In the genomic region with DNA sequence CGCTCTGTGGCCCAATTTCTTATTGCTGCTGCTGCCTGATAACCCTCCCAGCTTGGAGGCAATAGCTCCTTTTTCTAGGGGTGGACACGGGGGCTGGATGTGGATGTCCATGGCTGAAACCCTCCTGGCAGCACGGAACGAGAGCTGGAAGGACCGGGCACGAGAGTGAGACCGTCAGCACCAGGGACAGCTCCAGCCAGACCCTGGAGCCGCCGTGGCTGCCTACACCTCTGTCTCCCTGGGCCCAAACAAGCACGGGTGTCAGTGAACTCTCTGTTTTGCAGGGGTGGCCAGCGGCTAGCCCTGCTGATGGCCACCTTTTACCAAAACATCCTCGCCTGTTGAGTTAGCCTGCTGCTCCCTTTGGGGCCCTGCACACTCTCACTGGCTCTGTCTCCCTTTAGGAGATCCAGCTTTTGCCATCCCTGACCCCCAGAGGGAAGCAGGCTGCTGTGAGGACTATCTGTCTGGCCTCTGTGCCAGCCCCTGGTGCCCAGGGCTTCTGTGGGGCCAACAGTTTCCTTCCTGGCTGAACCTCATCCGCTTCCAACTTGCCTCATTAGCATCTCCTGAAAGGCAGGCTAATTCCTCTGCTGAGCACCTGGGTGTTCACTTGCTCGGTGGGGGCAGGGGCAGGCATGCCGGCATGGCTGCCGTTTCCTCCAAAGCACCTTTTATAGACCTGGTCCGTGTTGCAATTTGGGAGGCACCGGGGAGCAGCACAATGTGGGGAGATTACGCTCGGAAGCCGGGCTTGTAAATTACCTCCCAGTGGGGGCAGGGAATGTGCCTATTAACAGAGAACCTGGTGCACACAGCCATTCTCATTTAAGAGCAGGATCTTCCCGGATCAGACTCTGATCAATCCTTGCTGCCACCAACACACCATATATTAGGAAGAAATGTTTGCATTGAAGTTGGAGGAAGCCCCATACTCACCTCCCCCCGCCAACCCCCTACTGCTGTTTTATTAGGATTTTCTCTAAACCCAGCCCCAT, we compare ENCODE assay signal across 8 cellular contexts.
A peak's percentile ranks its signal among the peaks of the same experiment; 100 is the strongest.
DNase-seq lines count a peak whose midpoint lies in the region; ATAC-seq and TF ChIP-seq lines count a peak whose summit lies in the region.
"Had no signal": no experiment of that assay in that cellular context is flagged by ENCODE, and none has a peak within 500 bp of the region (broad histone marks: within the 10 kb centered on the region; RNA-seq: fewer than 3 reads in every experiment).

No MANE protein-coding gene starts in this region.

- no peak overlapping the region for H3K4me2 ChIP-seq in trophoblast cell (ENCODE audit: low read length)

- no peaks in the 10 kb centered on the region for H3K9me3 ChIP-seq in trophoblast cell (ENCODE audit: insufficient read depth, low read depth, low read length)

- no peak overlapping the region for H4K8ac ChIP-seq in trophoblast cell (ENCODE audit: low read depth, low read length)

- H3K9me3 Mint-ChIP-seq in HFFc6, result no peaks in the 10 kb centered on the region
- H3K9me3 Mint-ChIP-seq: stimulated activated memory B cell treated with anti-CD40 and anti-IgM and Interleukin-4, amounts not matched to agents 10 μg/mL and 1 μg/mL and 100 μg/mL, for 72 hours had no signal

- peak; percentile 7 for DNase-seq in HFFc6
- DNase-seq in ecto neural progenitor cell (ENCODE audit: low spot score), result peak; percentile 92
- peak; percentile 4 to 53 for DNase-seq in trophoblast cell
- no peak for DNase-seq in NCI-H748 (lab: John Stamatoyannopoulos, UW; ENCODE audit: unreplicated experiment)
- no peak for DNase-seq in DMS53 (lab: John Stamatoyannopoulos, UW)

- no peaks in the 10 kb centered on the region for H3K36me3 Mint-ChIP-seq in HFFc6 (ENCODE audit: low read depth)
- H3K36me3 Mint-ChIP-seq: stimulated activated memory B cell treated with anti-CD40 and anti-IgM and Interleukin-4, amounts not matched to agents 10 μg/mL and 1 μg/mL and 100 μg/mL, for 72 hours had no signal

- no peak overlapping the region for H3K9ac ChIP-seq in trophoblast cell (ENCODE audit: low read length)

- H2AK5ac ChIP-seq in trophoblast cell (ENCODE audit: low read length), result no peak overlapping the region

- no peak overlapping the region for H2BK12ac ChIP-seq in trophoblast cell (ENCODE audit: low read length)

- H3K4me1 Mint-ChIP-seq in HFFc6 (ENCODE audit: low read depth), result no peaks in the 10 kb centered on the region
- H3K4me1 Mint-ChIP-seq: stimulated activated memory B cell treated with anti-CD40 and anti-IgM and Interleukin-4, amounts not matched to agents 10 μg/mL and 1 μg/mL and 100 μg/mL, for 72 hours had no signal

- no peak overlapping the region for H3K4me3 Mint-ChIP-seq in HFFc6
- H3K4me3 Mint-ChIP-seq: stimulated activated memory B cell treated with anti-CD40 and anti-IgM and Interleukin-4, amounts not matched to agents 10 μg/mL and 1 μg/mL and 100 μg/mL, for 72 hours had no signal

- no peak overlapping the region for H3K18ac ChIP-seq in trophoblast cell (ENCODE audit: low read length)

- no peaks in the 10 kb centered on the region for H3K79me1 ChIP-seq in trophoblast cell (ENCODE audit: low read length)

- H2BK5ac ChIP-seq in trophoblast cell (ENCODE audit: low read depth, low read length, poor library complexity), result no peak overlapping the region

- H3K79me2 ChIP-seq in trophoblast cell (ENCODE audit: control insufficient read depth, insufficient read depth, low read length, poor library complexity), result no peaks in the 10 kb centered on the region

- no peak overlapping the region for H3K23ac ChIP-seq in trophoblast cell (ENCODE audit: low read length)

- H3K36me3 ChIP-seq in trophoblast cell (ENCODE audit: control insufficient read depth in 1 of 2, insufficient read depth in 2 of 2, low read length in 2 of 2), result no peaks in the 10 kb centered on the region

- H2AFZ ChIP-seq in trophoblast cell (ENCODE audit: insufficient read depth, low read length, poor library complexity), result no peak overlapping the region

- no peak overlapping the region for H4K91ac ChIP-seq in trophoblast cell (ENCODE audit: low read depth, low read length)

- no peak overlapping the region for H3K4ac ChIP-seq in trophoblast cell (ENCODE audit: low read depth, low read length)

- no peak overlapping the region for H3K27ac ChIP-seq in trophoblast cell (ENCODE audit: low read depth, low read length)

- H3K27ac Mint-ChIP-seq in HFFc6, result no peak overlapping the region
- H3K27ac Mint-ChIP-seq: stimulated activated memory B cell treated with anti-CD40 and anti-IgM and Interleukin-4, amounts not matched to agents 10 μg/mL and 1 μg/mL and 100 μg/mL, for 72 hours had no signal

- H3K4me1 ChIP-seq in trophoblast cell (ENCODE audit: control insufficient read depth in 1 of 2, insufficient read depth in 2 of 2, low read length in 2 of 2), result no peaks in the 10 kb centered on the region

- no peak overlapping the region for H2BK120ac ChIP-seq in trophoblast cell (ENCODE audit: insufficient read depth, low read length, poor library complexity)

- no peak overlapping the region for H3K4me3 ChIP-seq in trophoblast cell (ENCODE audit: low read depth, low read length)

- no peak overlapping the region for H3K14ac ChIP-seq in trophoblast cell (ENCODE audit: low read length)

- H4K12ac ChIP-seq in trophoblast cell (ENCODE audit: low read depth, low read length), result no peak overlapping the region

- TF ChIP-seq CTCF in HFFc6 (IDR thresholded peaks at IDR 0.05), result no peak

- peaks cover 60% of the 10 kb centered on the region for H3K27me3 Mint-ChIP-seq in HFFc6 (ENCODE audit: insufficient read depth)

- no peak for ATAC-seq in GM21526 (IDR thresholded peaks at IDR 0.05; ENCODE audit: low FRiP score, unreplicated experiment)
- ATAC-seq: stimulated activated memory B cell treated with anti-CD40 and anti-IgM and Interleukin-4, amounts not matched to agents 10 μg/mL and 1 μg/mL and 100 μg/mL, for 72 hours had no signal

- H3K27me3 ChIP-seq in trophoblast cell (ENCODE audit: insufficient read depth, low read length), result no peaks in the 10 kb centered on the region

- no CpG with 5 or more reads among the region's 23 CpGs for WGBS in trophoblast cell (ENCODE audit: extremely low coverage, insufficient coverage, insufficient read length)

TF ChIP-seq in PFSK-1, 5 proteins besides CTCF, POLR2A, EP300 and RAD21:
- TF ChIP-seq TAF1 (IDR thresholded peaks at IDR 0.05; ENCODE audit: borderline replicate concordance, insufficient read depth, low read length) (no peak), POLR2AphosphoS5 (IDR thresholded peaks at IDR 0.05; ENCODE audit: low read depth, low read length) (no peak), SIN3A (IDR thresholded peaks at IDR 0.05; ENCODE audit: borderline replicate concordance, insufficient read depth, low read length) (no peak), FOXP2 (optimal IDR thresholded peaks at IDR 0.05; ENCODE audit: borderline replicate concordance, extremely low read depth, extremely low read length, insufficient read depth) (no peak)
- TF ChIP-seq, protein P1, sequence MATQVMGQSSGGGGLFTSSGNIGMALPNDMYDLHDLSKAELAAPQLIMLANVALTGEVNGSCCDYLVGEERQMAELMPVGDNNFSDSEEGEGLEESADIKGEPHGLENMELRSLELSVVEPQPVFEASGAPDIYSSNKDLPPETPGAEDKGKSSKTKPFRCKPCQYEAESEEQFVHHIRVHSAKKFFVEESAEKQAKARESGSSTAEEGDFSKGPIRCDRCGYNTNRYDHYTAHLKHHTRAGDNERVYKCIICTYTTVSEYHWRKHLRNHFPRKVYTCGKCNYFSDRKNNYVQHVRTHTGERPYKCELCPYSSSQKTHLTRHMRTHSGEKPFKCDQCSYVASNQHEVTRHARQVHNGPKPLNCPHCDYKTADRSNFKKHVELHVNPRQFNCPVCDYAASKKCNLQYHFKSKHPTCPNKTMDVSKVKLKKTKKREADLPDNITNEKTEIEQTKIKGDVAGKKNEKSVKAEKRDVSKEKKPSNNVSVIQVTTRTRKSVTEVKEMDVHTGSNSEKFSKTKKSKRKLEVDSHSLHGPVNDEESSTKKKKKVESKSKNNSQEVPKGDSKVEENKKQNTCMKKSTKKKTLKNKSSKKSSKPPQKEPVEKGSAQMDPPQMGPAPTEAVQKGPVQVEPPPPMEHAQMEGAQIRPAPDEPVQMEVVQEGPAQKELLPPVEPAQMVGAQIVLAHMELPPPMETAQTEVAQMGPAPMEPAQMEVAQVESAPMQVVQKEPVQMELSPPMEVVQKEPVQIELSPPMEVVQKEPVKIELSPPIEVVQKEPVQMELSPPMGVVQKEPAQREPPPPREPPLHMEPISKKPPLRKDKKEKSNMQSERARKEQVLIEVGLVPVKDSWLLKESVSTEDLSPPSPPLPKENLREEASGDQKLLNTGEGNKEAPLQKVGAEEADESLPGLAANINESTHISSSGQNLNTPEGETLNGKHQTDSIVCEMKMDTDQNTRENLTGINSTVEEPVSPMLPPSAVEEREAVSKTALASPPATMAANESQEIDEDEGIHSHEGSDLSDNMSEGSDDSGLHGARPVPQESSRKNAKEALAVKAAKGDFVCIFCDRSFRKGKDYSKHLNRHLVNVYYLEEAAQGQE (IDR thresholded peaks at IDR 0.05; ENCODE audit: insufficient read depth in 1 of 2, low read depth in 2 of 2, low read length in 2 of 2), result peak; percentile 97
TF ChIP-seq in PFSK-1: peak in this region for 1.

Comparison
In these comparisons a context has a peak if more than half of its experiments do, and no peak if none do; other contexts are left out.
1. DNase-seq: peak in HFFc6 (single experiment), ecto neural progenitor cell (single experiment) and trophoblast cell (2 of 2); none in NCI-H748 (single experiment) and DMS53 (single experiment).